In the genomic region with DNA sequence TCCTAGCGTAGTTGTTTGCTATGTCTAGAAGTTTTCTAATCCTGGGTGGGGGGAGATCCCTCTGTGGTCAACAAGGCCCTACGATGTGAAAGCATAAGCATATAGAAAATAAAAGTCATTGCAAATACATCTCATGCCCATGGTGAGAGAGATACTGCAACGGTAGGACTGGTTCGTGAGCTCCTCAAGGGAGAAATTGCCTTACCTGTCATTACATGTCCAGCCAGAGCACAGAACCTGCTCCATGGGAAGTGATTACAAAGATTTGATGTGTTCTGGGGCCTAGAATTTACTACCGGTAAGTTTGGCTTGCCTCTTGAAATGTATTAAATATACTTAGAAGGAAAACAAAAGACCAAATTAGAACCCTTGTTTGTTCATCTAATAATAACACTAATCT, we compare ENCODE assay signal across 27 cellular contexts.
DNase-seq lines count a peak whose midpoint lies in the region; ATAC-seq, FAIRE-seq and TF ChIP-seq lines count a peak whose summit lies in the region.
"Had no signal": no experiment of that assay in that cellular context is flagged by ENCODE, and none has a peak within 500 bp of the region (broad histone marks: within the 10 kb centered on the region; RNA-seq: fewer than 3 reads in every experiment).

No MANE protein-coding gene starts in this region.

- H4K20me1 ChIP-seq in mammary epithelial cell (ENCODE audit: insufficient read depth, low read length), result no peaks in the 10 kb centered on the region
- H4K20me1 ChIP-seq: BLaER1 treated with 17β-estradiol and CSF1 and Interleukin-3, amounts not matched to agents 10 nM and 100 nM had no signal

- dilution Hi-C loops in mammary epithelial cell (cut with HindIII; ENCODE audit: low sequenced_read_pairs), result no loop called here

- H2AFZ ChIP-seq in mammary epithelial cell (ENCODE audit: low read depth, low read length), result peak overlapping the region; percentile 12

- H3K4me1 ChIP-seq in mammary epithelial cell (ENCODE audit: insufficient read depth, low read length) (peaks cover 23% of the 10 kb centered on the region), breast epithelium (no peaks in the 10 kb centered on the region), foreskin keratinocyte (peaks cover 12% of the 10 kb centered on the region), aorta (ENCODE audit: control insufficient read depth in 1 of 2, insufficient read depth in 2 of 2, low read length in 2 of 2) (no peaks in the 10 kb centered on the region)
- no peaks in the 10 kb centered on the region for H3K4me1 ChIP-seq in naive thymus-derived CD4-positive, alpha-beta T cell (ENCODE audit: control insufficient read depth in 2 of 2, insufficient read depth in 2 of 2, low read length in 2 of 2)
- H3K4me1 ChIP-seq: BE2C, HAP-1 had no signal

- CTCF ChIA-PET in mammary epithelial cell (lab: Charles Lee; ENCODE audit: low non-redundant PET), result no interaction called here
- CTCF ChIA-PET in naive thymus-derived CD4-positive, alpha-beta T cell (lab: Charles Lee), result no interaction called here

- no peak overlapping the region for H3K9ac ChIP-seq in mammary epithelial cell (ENCODE audit: insufficient read depth, low read length)
- H3K9ac ChIP-seq: BLaER1 treated with 17β-estradiol and CSF1 and Interleukin-3, amounts not matched to agents 10 nM and 100 nM had no signal

- no peaks in the 10 kb centered on the region for H3K36me3 Mint-ChIP-seq in naive thymus-derived CD4-positive, alpha-beta T cell
- H3K36me3 Mint-ChIP-seq: CD14-positive monocyte; CD8-positive, alpha-beta memory T cell had no signal

- H3K36me3 ChIP-seq in mammary epithelial cell (ENCODE audit: insufficient read depth, low read length) (no peaks in the 10 kb centered on the region), breast epithelium (no peaks in the 10 kb centered on the region), bronchial epithelial cell (ENCODE audit: control insufficient read depth, insufficient read depth, low read length) (no peaks in the 10 kb centered on the region), aorta (ENCODE audit: control insufficient read depth in 1 of 2, insufficient read depth in 2 of 2, low read length in 1 of 2) (no peaks in the 10 kb centered on the region)
- no peaks in the 10 kb centered on the region for H3K36me3 ChIP-seq in naive thymus-derived CD4-positive, alpha-beta T cell (ENCODE audit: control insufficient read depth in 2 of 3, insufficient read depth in 3 of 3, low read length in 3 of 3)
- H3K36me3 ChIP-seq: BE2C; BLaER1 treated with 17β-estradiol and CSF1 and Interleukin-3, amounts not matched to agents 10 nM and 100 nM; HAP-1 had no signal

- in situ Hi-C loops in mammary epithelial cell (cut with MboI; ENCODE audit: low sequenced_read_pairs in 2 of 2), result no loop called here

- H3K9me3 Mint-ChIP-seq in naive thymus-derived CD4-positive, alpha-beta T cell, result peaks cover 0 to 2% (median 0%) of the 10 kb centered on the region in 11 donors
- H3K9me3 Mint-ChIP-seq: CD14-positive monocyte; CD4-positive, alpha-beta T cell; HFFc6 had no signal

- FAIRE-seq in bronchial epithelial cell (lab: Jason Lieb, UNC), result no peak
- no peak for FAIRE-seq in GM19239 (lab: Jason Lieb, UNC)
- FAIRE-seq: A204.1, D721Med, GM12878, H54 had no signal

- H3K27me3 ChIP-seq in mammary epithelial cell (ENCODE audit: insufficient read depth, low read length) (no peaks in the 10 kb centered on the region), breast epithelium (peaks cover 0 to 8% of the 10 kb centered on the region in 2 donors), bronchial epithelial cell (ENCODE audit: control insufficient read depth, insufficient read depth, low read length) (no peaks in the 10 kb centered on the region), foreskin keratinocyte (no peaks in the 10 kb centered on the region), aorta (ENCODE audit: control insufficient read depth in 1 of 2, insufficient read depth in 2 of 2, low read length in 1 of 2) (no peaks in the 10 kb centered on the region)
- no peaks in the 10 kb centered on the region for H3K27me3 ChIP-seq in naive thymus-derived CD4-positive, alpha-beta T cell (ENCODE audit: control insufficient read depth in 2 of 2, insufficient read depth in 2 of 2, low read length in 2 of 2)
- H3K27me3 ChIP-seq: BE2C had no signal

- ATAC-seq in foreskin keratinocyte, result peak; percentile 21
- ATAC-seq in naive thymus-derived CD4-positive, alpha-beta T cell, result no peak
- ATAC-seq in aorta (ENCODE audit: low FRiP score), result no peak
- ATAC-seq: GM12878 had no signal

- no peak overlapping the region for H3K4me3 Mint-ChIP-seq in naive thymus-derived CD4-positive, alpha-beta T cell
- H3K4me3 Mint-ChIP-seq: CD14-positive monocyte; CD4-positive, alpha-beta T cell; CD8-positive, alpha-beta memory T cell; HFFc6 had no signal

- TF ChIP-seq CTCF in mammary epithelial cell (conservative IDR thresholded peaks at IDR 0.05 in 1 of 2, IDR thresholded peaks at IDR 0.05 in 1 of 2; ENCODE audit: extremely low read depth in 1 of 2, insufficient read depth in 1 of 2, low read depth in 1 of 2, low read length in 2 of 2), result no peak
- no peak for TF ChIP-seq CTCF in breast epithelium (IDR thresholded peaks at IDR 0.05)
- no peak for TF ChIP-seq CTCF in bronchial epithelial cell (IDR thresholded peaks at IDR 0.05; ENCODE audit: insufficient read depth, low read length, severe bottlenecking)
- TF ChIP-seq CTCF in foreskin keratinocyte (conservative IDR thresholded peaks at IDR 0.05), result no peak

- BruUV-seq in mammary epithelial cell (replicated peaks; lab: Mats Ljungman, UMichigan), result no TSS peak

- H3K4me1 Mint-ChIP-seq in naive thymus-derived CD4-positive, alpha-beta T cell, result no peaks in the 10 kb centered on the region
- H3K4me1 Mint-ChIP-seq: CD14-positive monocyte; CD8-positive, alpha-beta memory T cell had no signal

- WGBS in mammary epithelial cell (ENCODE audit: low coverage, missing lambda C conversion rate), result 76% methylated on average over 4 of the region's 5 CpGs
- WGBS in aorta, 2 donors, result 84 to 86% methylated on average over 5 of the region's 5 CpGs

- H3K4me3 ChIP-seq in mammary epithelial cell (replicated peaks in 1 of 3; ENCODE audit: insufficient read depth in 1 of 3, low read depth in 2 of 3, low read length in 3 of 3), result no peak overlapping the region
- no peak overlapping the region for H3K4me3 ChIP-seq in breast epithelium
- H3K4me3 ChIP-seq in bronchial epithelial cell (ENCODE audit: low read depth, low read length), result no peak overlapping the region
- H3K4me3 ChIP-seq in naive thymus-derived CD4-positive, alpha-beta T cell (ENCODE audit: low read length), result no peak overlapping the region
- no peak overlapping the region for H3K4me3 ChIP-seq in aorta (ENCODE audit: low read length in 2 of 2)
- H3K4me3 ChIP-seq: BLaER1 treated with 17β-estradiol and CSF1 and Interleukin-3, amounts not matched to agents 10 nM and 100 nM; GM12878; HAP-1 had no signal

- DNase-seq in mammary epithelial cell (peak; percentile 32), breast epithelium (ENCODE audit: low spot score in 2 of 2) (no peak), bronchial epithelial cell (ENCODE audit: low read depth) (peak; percentile 50), foreskin keratinocyte (peak; percentile 16 to 51), aorta (no peak), RPMI8226 (no peak), GM19239 (ENCODE audit: insufficient read length, low spot score) (no peak)
- DNase-seq in naive thymus-derived CD4-positive, alpha-beta T cell, result no peak
- DNase-seq: ACHN; AML-193; BE2C; CD4-positive, alpha-beta T cell; CD8-positive, alpha-beta memory T cell; DMS 273 treated with DMSO at 0.1 percent for 48 hours; DMS79; EL; GDM1; GOT3; HFFc6 had no signal

- H3K27ac Mint-ChIP-seq in naive thymus-derived CD4-positive, alpha-beta T cell, result no peak overlapping the region
- H3K27ac Mint-ChIP-seq: CD4-positive, alpha-beta T cell; CD8-positive, alpha-beta memory T cell had no signal

- peak overlapping the region; percentile 56 for H3K4me2 ChIP-seq in mammary epithelial cell (ENCODE audit: insufficient read depth, low read depth, low read length)
- H3K4me2 ChIP-seq: BLaER1 treated with 17β-estradiol and CSF1 and Interleukin-3, amounts not matched to agents 10 nM and 100 nM had no signal

- POLR2A ChIA-PET in naive thymus-derived CD4-positive, alpha-beta T cell (lab: Charles Lee), result no interaction called here

- intact Hi-C loops in mammary epithelial cell (cut with micrococcal nuclease) (loop anchor here (5.0 kb wide), 1 partner anchor 34 kb away; no protein-coding TSS in a partner anchor), breast epithelium (cut with DNase I; ENCODE audit: low total_unique reads) (no loop called here), aorta (cut with DNase I) (loop anchor here in 1 of 2 donors (10.0 kb wide), 1 partner anchor 227 kb away; a partner anchor contains a TSS)
- intact Hi-C loops in naive thymus-derived CD4-positive, alpha-beta T cell (cut with micrococcal nuclease), result no loop called here

- no peak overlapping the region for H3K27ac ChIP-seq in mammary epithelial cell (ENCODE audit: insufficient read depth, low read depth, low read length)
- H3K27ac ChIP-seq in breast epithelium, result no peak overlapping the region
- H3K27ac ChIP-seq in foreskin keratinocyte, result no peak overlapping the region
- no peak overlapping the region for H3K27ac ChIP-seq in naive thymus-derived CD4-positive, alpha-beta T cell (ENCODE audit: low read depth, low read length)
- H3K27ac ChIP-seq in aorta (ENCODE audit: low read depth in 1 of 2, low read length in 2 of 2), result no peak overlapping the region
- H3K27ac ChIP-seq: 22Rv1; BLaER1 treated with 17β-estradiol and CSF1 and Interleukin-3, amounts not matched to agents 10 nM and 100 nM had no signal

- no peaks in the 10 kb centered on the region for H3K79me2 ChIP-seq in mammary epithelial cell (ENCODE audit: insufficient read depth, low read length)

- no peak for TF ChIP-seq POLR2A in breast epithelium (IDR thresholded peaks at IDR 0.05)

- H3K9me3 ChIP-seq in mammary epithelial cell (replicated peaks; ENCODE audit: insufficient read depth, low read length), result no peaks in the 10 kb centered on the region
- no peaks in the 10 kb centered on the region for H3K9me3 ChIP-seq in breast epithelium
- H3K9me3 ChIP-seq in naive thymus-derived CD4-positive, alpha-beta T cell (ENCODE audit: control insufficient read depth in 2 of 3, low read length in 3 of 3), result no peaks in the 10 kb centered on the region
- no peaks in the 10 kb centered on the region for H3K9me3 ChIP-seq in aorta (ENCODE audit: control insufficient read depth, low read length)
- H3K9me3 ChIP-seq: BE2C; BLaER1 treated with 17β-estradiol and CSF1 and Interleukin-3, amounts not matched to agents 10 nM and 100 nM; HAP-1 had no signal

- no peaks in the 10 kb centered on the region for H3K27me3 Mint-ChIP-seq in naive thymus-derived CD4-positive, alpha-beta T cell
- H3K27me3 Mint-ChIP-seq: CD4-positive, alpha-beta T cell had no signal

Comparison
In these comparisons a context has a peak if more than half of its experiments do, and no peak if none do; other contexts are left out.
1. DNase-seq: peak in mammary epithelial cell (single experiment), bronchial epithelial cell (single experiment) and foreskin keratinocyte (2 of 2); none in breast epithelium (0 of 2), naive thymus-derived CD4-positive, alpha-beta T cell (0 of 9), aorta (0 of 2), RPMI8226 (single experiment) and GM19239 (single experiment).